Comparison of ENCODE assay signal across 17 cellular contexts in the genomic region with DNA sequence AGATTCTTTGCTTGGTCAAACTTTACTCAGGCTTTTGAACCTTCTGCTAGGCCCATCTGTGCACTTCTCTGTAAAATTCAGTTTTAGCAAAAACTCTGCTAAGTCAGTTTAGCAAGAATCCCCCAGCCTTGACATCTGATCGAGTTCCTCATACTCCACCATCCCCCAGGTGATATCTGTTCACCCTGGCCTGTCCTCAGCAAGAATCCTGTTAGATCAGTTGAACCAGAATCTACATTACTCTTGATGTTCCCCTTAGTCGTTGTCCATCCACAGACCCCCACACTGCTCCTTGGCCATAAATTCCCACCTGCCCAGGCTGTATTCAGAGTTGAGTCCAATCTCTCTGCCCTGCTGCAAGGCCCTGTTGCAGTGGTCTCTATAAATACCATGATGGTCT.
DNase-seq lines count a peak whose midpoint lies in the region; ATAC-seq, FAIRE-seq and TF ChIP-seq lines count a peak whose summit lies in the region.
"Had no signal": no experiment of that assay in that cellular context is flagged by ENCODE, and none has a peak within 500 bp of the region (broad histone marks: within the 10 kb centered on the region; RNA-seq: fewer than 3 reads in every experiment).

No MANE protein-coding gene starts in this region.

- no peak overlapping the region for H3K4me3 ChIP-seq in H1 (ENCODE audit: extremely low read depth in 1 of 4, insufficient read depth in 2 of 4, low read depth in 3 of 4, low read length in 4 of 4)

- H2BK120ac ChIP-seq in H1 (replicated peaks; ENCODE audit: low read depth, low read length), result no peak overlapping the region

- no peak overlapping the region for H2AK5ac ChIP-seq in H1 (ENCODE audit: low read depth, low read length)

- H3K4ac ChIP-seq in H1 (replicated peaks; ENCODE audit: insufficient read length, low read depth, low read length), result no peak overlapping the region

- H3K23ac ChIP-seq in H1 (ENCODE audit: insufficient read length), result no peak overlapping the region

- no peak overlapping the region for H3K4me3 Mint-ChIP-seq in activated CD8-positive, alpha-beta memory T cell treated with anti-CD3 and anti-CD28 coated beads, Interleukin-2, amount 10 ng/mL, durations not matched to agents 7 days and 5 days
- H3K4me3 Mint-ChIP-seq: CD4-positive, CD25-positive, alpha-beta regulatory T cell; CD8-positive, alpha-beta T cell; H9; HFFc6 had no signal

- no peaks in the 10 kb centered on the region for H3K36me3 Mint-ChIP-seq in activated CD8-positive, alpha-beta memory T cell treated with anti-CD3 and anti-CD28 coated beads, Interleukin-2, amount 10 ng/mL, durations not matched to agents 7 days and 5 days
- H3K36me3 Mint-ChIP-seq: CD4-positive, CD25-positive, alpha-beta regulatory T cell; CD8-positive, alpha-beta T cell had no signal

- no peak overlapping the region for H3K27ac ChIP-seq in H1 (ENCODE audit: low read depth, low read length)

- TF ChIP-seq RAD21 in H1 (IDR thresholded peaks at IDR 0.05 in 1 of 2, conservative IDR thresholded peaks at IDR 0.05 in 1 of 2; ENCODE audit: low read depth in 2 of 2, low read length in 2 of 2), result no peak

- WGBS in H1 (ENCODE audit: extremely low coverage in 1 of 2, insufficient coverage in 1 of 2, insufficient read length in 1 of 2, insufficient replicate concordance in 2 of 2, low coverage in 1 of 2, low lambda C conversion rate in 2 of 2, missing lambda C conversion rate in 1 of 2), 2 experiments, result 94% methylated on average over 2 of the region's 2 CpGs; no CpG with 5 or more reads in 1 of the 2 experiments

- no peak overlapping the region for H2BK5ac ChIP-seq in H1 (ENCODE audit: low read depth, low read length)

- H3K4me1 ChIP-seq in H1 (replicated peaks in 1 of 4; ENCODE audit: control insufficient read depth in 3 of 4, insufficient read depth in 4 of 4, low read length in 3 of 4), result no peaks in the 10 kb centered on the region
- H3K4me1 ChIP-seq: Caco-2 had no signal

- H3K4me1 Mint-ChIP-seq in activated CD8-positive, alpha-beta memory T cell treated with anti-CD3 and anti-CD28 coated beads, Interleukin-2, amount 10 ng/mL, durations not matched to agents 7 days and 5 days, result peaks cover 3% of the 10 kb centered on the region
- H3K4me1 Mint-ChIP-seq: CD4-positive, CD25-positive, alpha-beta regulatory T cell; H9 had no signal

- CTCF ChIA-PET in activated CD8-positive, alpha-beta memory T cell treated with anti-CD3 and anti-CD28 coated beads, Interleukin-2, amount 10 ng/mL, durations not matched to agents 7 days and 5 days (lab: Charles Lee), result interaction anchor here (1.6 kb wide), 1 partner anchor 26 kb away, joined by 8 read pairs; no protein-coding TSS in a partner anchor
- CTCF ChIA-PET in H1 (lab: Charles Lee; ENCODE audit: partially characterized antibody), result interaction anchor here (0.8 to 1.6 kb wide), 3 partner anchors 16 to 506 kb away, joined by 3 to 5 read pairs (median 3); no protein-coding TSS in a partner anchor

- TF ChIP-seq POLR2A in GM12892 (IDR thresholded peaks at IDR 0.05; ENCODE audit: low read depth, low read length), result no peak
- TF ChIP-seq POLR2A in H1 (IDR thresholded peaks at IDR 0.05; ENCODE audit: control extremely low read depth in 1 of 2, low read depth in 2 of 2, low read length in 2 of 2), result no peak

- no peak overlapping the region for H4K91ac ChIP-seq in H1 (replicated peaks; ENCODE audit: insufficient read length, low read length)

- H2AFZ ChIP-seq in H1 (ENCODE audit: low read length), result no peak overlapping the region

- H3K79me1 ChIP-seq in H1 (ENCODE audit: low read depth, low read length), result no peaks in the 10 kb centered on the region

- H4K20me1 ChIP-seq in H1 (replicated peaks in 1 of 2; ENCODE audit: control insufficient read depth in 1 of 2, insufficient read depth in 2 of 2, low read length in 2 of 2), result no peaks in the 10 kb centered on the region

- FAIRE-seq in GM12892 (lab: Jason Lieb, UNC) (peak; percentile 5), H1 (lab: Jason Lieb, UNC) (peak; percentile 66)

- no peaks in the 10 kb centered on the region for H3K79me2 ChIP-seq in H1 (ENCODE audit: control insufficient read depth in 1 of 2, insufficient read depth in 2 of 2, low read length in 2 of 2)

- H2BK15ac ChIP-seq in H1 (ENCODE audit: low read length), result no peak overlapping the region

- H3K4me2 ChIP-seq in H1 (ENCODE audit: insufficient read depth in 1 of 2, low read depth in 2 of 2, low read length in 2 of 2), result no peak overlapping the region

- intact Hi-C loops in left ventricle myocardium superior (cut with micrococcal nuclease), result no loop called here

- H3K9ac ChIP-seq in H1 (replicated peaks in 1 of 4; ENCODE audit: extremely low read depth in 1 of 4, low read depth in 3 of 4, low read length in 3 of 4), result no peak overlapping the region

- H4K5ac ChIP-seq in H1 (ENCODE audit: insufficient read length, low read depth, low read length), result no peak overlapping the region

- no peak overlapping the region for H3K56ac ChIP-seq in H1 (replicated peaks; ENCODE audit: insufficient read length, low read depth, low read length)

- no peak for TF ChIP-seq CTCF in H1 (IDR thresholded peaks at IDR 0.05; ENCODE audit: control extremely low read depth in 1 of 3, insufficient read depth in 1 of 3, low read depth in 1 of 3, low read length in 3 of 3)

- peak overlapping the region; percentile 2 for H3K27ac Mint-ChIP-seq in activated CD8-positive, alpha-beta memory T cell treated with anti-CD3 and anti-CD28 coated beads, Interleukin-2, amount 10 ng/mL, durations not matched to agents 7 days and 5 days
- H3K27ac Mint-ChIP-seq: CD4-positive, CD25-positive, alpha-beta regulatory T cell; CD8-positive, alpha-beta T cell; H9; HFFc6 had no signal

- no peak overlapping the region for H3K18ac ChIP-seq in H1 (ENCODE audit: extremely low read depth, low read length)

- H3K27me3 Mint-ChIP-seq in activated CD8-positive, alpha-beta memory T cell treated with anti-CD3 and anti-CD28 coated beads, Interleukin-2, amount 10 ng/mL, durations not matched to agents 7 days and 5 days, result peaks cover 8% of the 10 kb centered on the region

- POLR2A ChIA-PET in H1 (lab: Charles Lee; ENCODE audit: partially characterized antibody), result no interaction called here

- no peaks in the 10 kb centered on the region for H3K36me3 ChIP-seq in H1 (ENCODE audit: control insufficient read depth in 2 of 4, insufficient read depth in 4 of 4, low read length in 3 of 4)

- no peaks in the 10 kb centered on the region for H3K9me3 ChIP-seq in H1 (ENCODE audit: insufficient read depth in 2 of 2, low read depth in 1 of 2, low read length in 1 of 2)
- H3K9me3 ChIP-seq: Caco-2 had no signal

- DNase-seq in activated CD8-positive, alpha-beta memory T cell treated with anti-CD3 and anti-CD28 coated beads, Interleukin-2, amount 10 ng/mL, durations not matched to agents 7 days and 5 days, result no peak
- DNase-seq in activated CD8-positive, alpha-beta memory T cell treated with anti-CD3 and anti-CD28 coated beads, Interleukin-2, amount 50 U/mL, for 4 hours, result no peak
- DNase-seq in GM12892 (ENCODE audit: insufficient read length) (no peak), H1 (ENCODE audit: low read depth in 1 of 2, low spot score in 2 of 2) (no peak), left ventricle myocardium superior (no peak)
- no peak for DNase-seq in stimulated activated naive CD4-positive, alpha-beta T cell (lab: John Stamatoyannopoulos, UW)
- DNase-seq: C1 segment of cervical spinal cord; Caco-2; CD8-positive, alpha-beta T cell; DMS 273 treated with DMSO at 0.1 percent for 48 hours; DMS79; EL; GDM1; GOT3; H9; HFFc6 had no signal

- no peak for TF ChIP-seq EP300 in H1 (IDR thresholded peaks at IDR 0.05; ENCODE audit: borderline replicate concordance in 1 of 2, low read depth in 2 of 2, low read length in 2 of 2)

- no peaks in the 10 kb centered on the region for H3K9me3 Mint-ChIP-seq in activated CD8-positive, alpha-beta memory T cell treated with anti-CD3 and anti-CD28 coated beads, Interleukin-2, amount 10 ng/mL, durations not matched to agents 7 days and 5 days (ENCODE audit: low read depth)
- H3K9me3 Mint-ChIP-seq: CD8-positive, alpha-beta T cell; HFFc6 had no signal

- no peak overlapping the region for H2BK20ac ChIP-seq in H1 (ENCODE audit: low read length)

- H3K14ac ChIP-seq in H1 (ENCODE audit: insufficient read length), result no peak overlapping the region

- no peak overlapping the region for H4K8ac ChIP-seq in H1 (ENCODE audit: extremely low read depth, insufficient read depth, low read length)

- no peaks in the 10 kb centered on the region for H3K23me2 ChIP-seq in H1 (ENCODE audit: low read depth, low read length)

- no peak for ATAC-seq in activated CD8-positive, alpha-beta memory T cell treated with anti-CD3 and anti-CD28 coated beads, Interleukin-2, amount 10 ng/mL, durations not matched to agents 7 days and 5 days
- ATAC-seq in left ventricle myocardium superior, result no peak
- ATAC-seq: CD8-positive, alpha-beta T cell had no signal

- no peaks in the 10 kb centered on the region for H3K27me3 ChIP-seq in H1 (replicated peaks in 1 of 4; ENCODE audit: control insufficient read depth in 3 of 4, extremely low read depth in 1 of 4, insufficient read depth in 3 of 4, low read length in 3 of 4)

- no peak overlapping the region for H2BK12ac ChIP-seq in H1 (ENCODE audit: low read depth, low read length)

TF ChIP-seq in H1, 55 proteins besides CTCF, POLR2A, EP300 and RAD21 (continues in another document):
- no peak for TF ChIP-seq SIRT6 (IDR thresholded peaks at IDR 0.05; ENCODE audit: low read length)
- TF ChIP-seq, protein P1, sequence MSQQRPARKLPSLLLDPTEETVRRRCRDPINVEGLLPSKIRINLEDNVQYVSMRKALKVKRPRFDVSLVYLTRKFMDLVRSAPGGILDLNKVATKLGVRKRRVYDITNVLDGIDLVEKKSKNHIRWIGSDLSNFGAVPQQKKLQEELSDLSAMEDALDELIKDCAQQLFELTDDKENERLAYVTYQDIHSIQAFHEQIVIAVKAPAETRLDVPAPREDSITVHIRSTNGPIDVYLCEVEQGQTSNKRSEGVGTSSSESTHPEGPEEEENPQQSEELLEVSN (IDR thresholded peaks at IDR 0.05), result no peak
- no peak for TF ChIP-seq CHD1 (IDR thresholded peaks at IDR 0.05; ENCODE audit: low read depth, low read length)
- no peak for TF ChIP-seq TBP (IDR thresholded peaks at IDR 0.05; ENCODE audit: low read depth, low read length)
- TF ChIP-seq SRF (IDR thresholded peaks at IDR 0.05; ENCODE audit: low read depth, low read length), result no peak
- TF ChIP-seq, protein P2, sequence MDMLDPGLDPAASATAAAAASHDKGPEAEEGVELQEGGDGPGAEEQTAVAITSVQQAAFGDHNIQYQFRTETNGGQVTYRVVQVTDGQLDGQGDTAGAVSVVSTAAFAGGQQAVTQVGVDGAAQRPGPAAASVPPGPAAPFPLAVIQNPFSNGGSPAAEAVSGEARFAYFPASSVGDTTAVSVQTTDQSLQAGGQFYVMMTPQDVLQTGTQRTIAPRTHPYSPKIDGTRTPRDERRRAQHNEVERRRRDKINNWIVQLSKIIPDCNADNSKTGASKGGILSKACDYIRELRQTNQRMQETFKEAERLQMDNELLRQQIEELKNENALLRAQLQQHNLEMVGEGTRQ (IDR thresholded peaks at IDR 0.05; ENCODE audit: low read length), result no peak
- no peak for TF ChIP-seq SP2 (IDR thresholded peaks at IDR 0.05; ENCODE audit: low read length)
- no peak for TF ChIP-seq ZNF274 (IDR thresholded peaks at IDR 0.05; ENCODE audit: borderline replicate concordance, extremely low read depth, low read length)
- no peak for TF ChIP-seq SIN3A (conservative IDR thresholded peaks at IDR 0.05 in 1 of 2, IDR thresholded peaks at IDR 0.05 in 1 of 2; ENCODE audit: low read depth in 1 of 2, low read length in 2 of 2)
